11 cellular contexts compared by ENCODE assay signal in the genomic region with DNA sequence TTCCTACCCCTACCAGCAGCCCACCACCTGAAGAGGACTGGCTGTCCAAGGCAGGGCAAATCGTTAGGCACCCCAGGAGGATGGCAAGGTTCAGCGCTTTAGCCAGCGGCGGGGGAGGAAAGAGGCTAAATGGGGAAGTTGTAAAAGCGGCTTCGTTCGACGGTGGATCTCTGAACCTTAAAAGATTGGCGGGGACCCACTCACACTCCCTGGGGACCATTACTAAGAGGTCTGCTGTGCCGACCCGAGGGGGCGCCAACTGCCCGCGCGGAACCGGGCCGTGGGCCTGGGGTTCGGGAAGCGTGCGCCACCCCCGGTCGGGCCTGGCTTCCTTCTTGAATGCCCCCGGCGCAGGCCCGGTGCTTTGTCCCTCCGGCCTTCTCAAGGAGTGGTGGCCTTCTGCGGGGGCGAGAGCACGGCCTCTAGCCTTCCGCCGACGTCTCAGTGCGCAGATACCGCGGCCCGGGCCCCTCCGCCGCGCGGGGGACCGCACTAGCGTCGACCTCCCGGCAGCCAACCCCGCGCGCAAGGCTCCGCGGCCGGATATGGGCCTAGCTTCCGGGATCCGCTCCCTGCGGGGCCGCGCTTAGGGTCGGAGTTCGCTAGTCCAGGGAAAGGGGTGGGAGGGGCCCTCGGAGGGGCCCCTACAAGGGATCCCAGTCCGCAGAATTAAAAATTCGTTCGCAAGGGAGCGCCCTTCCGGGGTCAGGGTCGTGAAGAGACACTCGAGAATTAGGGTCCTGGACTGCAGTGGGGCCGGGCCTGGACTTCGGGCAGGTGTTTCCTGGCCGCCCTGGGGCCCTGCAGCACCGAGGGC.
DNase-seq lines count a peak whose midpoint lies in the region; ATAC-seq lines count a peak whose summit lies in the region.
"Had no signal": no experiment of that assay in that cellular context is flagged by ENCODE, and none has a peak within 500 bp of the region (broad histone marks: within the 10 kb centered on the region; RNA-seq: fewer than 3 reads in every experiment).

No MANE protein-coding gene starts in this region.

- no peak overlapping the region for H3K9ac ChIP-seq in stomach smooth muscle (ENCODE audit: low read length in 2 of 2)

- no peaks in the 10 kb centered on the region for H3K36me3 ChIP-seq in stomach smooth muscle (ENCODE audit: control insufficient read depth in 2 of 2, insufficient read depth in 2 of 2, low read length in 2 of 2)
- H3K36me3 ChIP-seq: esophagus squamous epithelium, stomach had no signal

- H3K27me3 ChIP-seq in stomach smooth muscle (ENCODE audit: control insufficient read depth in 1 of 2, insufficient read depth in 2 of 2, low read length in 2 of 2), result no peaks in the 10 kb centered on the region

- in situ Hi-C loops in KBM-7 (cut with MboI; ENCODE audit: low pct_unique_long_range_greater_than_20kb, low sequenced_read_pairs), result no loop called here

- DNase-seq in activated gamma-delta T cell (lab: John Stamatoyannopoulos, UW) (peak; percentile 9), activated gamma-delta T cell treated with Interleukin-2 at 50 U/mL for 16 hours (no peak), KBM-7 (peak; percentile 81), NCI-H2107 treated with DMSO at 0.1 percent for 48 hours (lab: John Stamatoyannopoulos, UW; ENCODE audit: unreplicated experiment) (no peak)
- no peak for DNase-seq in stimulated activated CD4-positive, alpha-beta T cell treated with anti-CD3 and anti-CD28 coated beads, Interleukin-4, amount 100 ng/mL, for 1 hour
- DNase-seq: activated CD8-positive, alpha-beta memory T cell treated with anti-CD3 and anti-CD28 coated beads for 24 hours; esophagus squamous epithelium; stomach had no signal

- H3K9me3 ChIP-seq in iPS-18c (ENCODE audit: control insufficient read depth, insufficient read depth, low read length) (peaks cover 2% of the 10 kb centered on the region), stomach smooth muscle (ENCODE audit: control insufficient read depth in 2 of 2, low read length in 2 of 2) (no peaks in the 10 kb centered on the region)
- H3K9me3 ChIP-seq: esophagus squamous epithelium had no signal

- H3K4me3 ChIP-seq in iPS-18c (ENCODE audit: insufficient read depth, low read depth, low read length) (peak overlapping the region; percentile 38), stomach smooth muscle (ENCODE audit: low read length in 2 of 2) (no peak overlapping the region)

- ATAC-seq in HG02870 (IDR thresholded peaks at IDR 0.05; ENCODE audit: unreplicated experiment), result no peak

- H3K27ac ChIP-seq in stomach smooth muscle (ENCODE audit: low read length), result peak overlapping the region; percentile 37
- H3K27ac ChIP-seq: esophagus squamous epithelium had no signal

- peaks cover 17% of the 10 kb centered on the region for H3K4me1 ChIP-seq in stomach smooth muscle (ENCODE audit: control insufficient read depth, insufficient read depth, low read length)

Comparison
In these comparisons a context has a peak if more than half of its experiments do, and no peak if none do; other contexts are left out.
1. DNase-seq: peak in activated gamma-delta T cell (single experiment) and KBM-7 (single experiment); none in activated gamma-delta T cell treated with Interleukin-2 at 50 U/mL for 16 hours (single experiment), stimulated activated CD4-positive, alpha-beta T cell treated with anti-CD3 and anti-CD28 coated beads, Interleukin-4, amount 100 ng/mL, for 1 hour (single experiment) and NCI-H2107 treated with DMSO at 0.1 percent for 48 hours (single experiment).